In the genomic region with DNA sequence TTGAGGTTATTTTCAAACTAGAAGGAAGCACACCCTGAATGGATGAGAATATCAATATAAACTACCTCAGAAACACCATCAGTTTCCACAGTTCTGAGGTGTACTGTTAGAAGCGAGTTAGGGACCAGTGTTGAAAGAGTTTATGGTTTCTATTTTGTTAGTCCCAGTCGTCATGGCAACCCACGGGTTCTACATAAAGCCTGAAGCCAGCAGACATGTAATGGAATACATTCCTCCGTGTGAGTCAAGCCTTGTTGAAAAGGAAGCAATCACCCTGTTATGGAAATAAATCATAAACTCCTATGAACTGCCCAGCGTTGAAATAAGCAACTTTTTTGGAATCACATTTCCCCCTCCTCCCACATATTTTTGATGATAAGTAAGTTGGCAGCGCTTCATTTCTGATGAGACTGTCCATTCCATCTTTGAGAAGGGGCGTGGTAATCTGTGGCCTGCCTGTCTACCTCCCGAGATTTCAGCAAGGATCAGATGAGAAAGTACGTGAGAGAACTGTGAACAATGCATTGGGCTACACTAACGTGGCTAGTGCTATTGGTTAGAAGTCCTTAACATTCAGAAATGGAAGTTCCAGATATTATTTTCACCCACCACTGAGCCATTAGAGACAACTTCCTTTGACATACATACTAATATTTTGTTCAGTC, we compare ENCODE assay signal across 16 cellular contexts. TPM values are rescaled to one million over a fixed set of nuclear protein-coding genes. Genes with fewer than 3 reads are reported as not detected.
DNase-seq lines count a peak whose midpoint lies in the region; ATAC-seq and TF ChIP-seq lines count a peak whose summit lies in the region.
"Had no signal": no experiment of that assay in that cellular context is flagged by ENCODE, and none has a peak within 500 bp of the region (broad histone marks: within the 10 kb centered on the region; RNA-seq: fewer than 3 reads in every experiment).

No MANE protein-coding gene starts in this region.

- no peaks in the 10 kb centered on the region for H3K36me3 ChIP-seq in breast epithelium
- H3K36me3 ChIP-seq in right atrium auricular region = no peaks in the 10 kb centered on the region
- H3K36me3 ChIP-seq in aorta (ENCODE audit: control insufficient read depth in 1 of 2, insufficient read depth in 2 of 2, low read length in 1 of 2) = no peaks in the 10 kb centered on the region
- no peaks in the 10 kb centered on the region for H3K36me3 ChIP-seq in smooth muscle cell (ENCODE audit: low read depth)
- H3K36me3 ChIP-seq: adrenal gland, neutrophil had no signal

- TF ChIP-seq POLR2A in breast epithelium (IDR thresholded peaks at IDR 0.05) = no peak

- peaks cover 0 to 6% of the 10 kb centered on the region in 2 donors for H3K27me3 ChIP-seq in breast epithelium
- H3K27me3 ChIP-seq in right atrium auricular region = no peaks in the 10 kb centered on the region
- H3K27me3 ChIP-seq in aorta (ENCODE audit: control insufficient read depth in 1 of 2, insufficient read depth in 2 of 2, low read length in 1 of 2) = no peaks in the 10 kb centered on the region
- no peaks in the 10 kb centered on the region for H3K27me3 ChIP-seq in smooth muscle cell (ENCODE audit: low read depth)
- H3K27me3 ChIP-seq: neutrophil had no signal

- H3K9me3 ChIP-seq in breast epithelium = no peaks in the 10 kb centered on the region
- H3K9me3 ChIP-seq in right atrium auricular region = no peaks in the 10 kb centered on the region
- H3K9me3 ChIP-seq in aorta (ENCODE audit: control insufficient read depth, low read length) = no peaks in the 10 kb centered on the region
- no peaks in the 10 kb centered on the region for H3K9me3 ChIP-seq in smooth muscle cell (replicated peaks; ENCODE audit: low read depth)
- H3K9me3 ChIP-seq: adrenal gland, neutrophil had no signal

- no peaks in the 10 kb centered on the region for H3F3A ChIP-seq in smooth muscle cell (ENCODE audit: low read depth)

- no peaks in the 10 kb centered on the region for H3K27me3 Mint-ChIP-seq in MCF 10A (ENCODE audit: insufficient read depth, unreplicated experiment)

- no peaks in the 10 kb centered on the region for H3K79me2 ChIP-seq in smooth muscle cell (ENCODE audit: low read depth)

- no peak overlapping the region for H3K4me2 ChIP-seq in smooth muscle cell

- H3K4me3 ChIP-seq in breast epithelium = no peak overlapping the region
- no peak overlapping the region for H3K4me3 ChIP-seq in right atrium auricular region
- H3K4me3 ChIP-seq in aorta (ENCODE audit: low read length in 2 of 2) = no peak overlapping the region
- no peak overlapping the region for H3K4me3 ChIP-seq in smooth muscle cell
- H3K4me3 ChIP-seq: adrenal gland had no signal

- DNase-seq in MCF 10A (ENCODE audit: unreplicated experiment) = peak; percentile 52
- no peak for DNase-seq in breast epithelium (ENCODE audit: low spot score in 2 of 2)
- DNase-seq in astrocyte of the hippocampus (ENCODE audit: low read depth, low spot score) = peak; percentile 2
- peak; percentile 83 for DNase-seq in right atrium auricular region (ENCODE audit: low spot score)
- peak in 1 of 2 donors; percentile 67 for DNase-seq in aorta
- DNase-seq in smooth muscle cell (lab: John Stamatoyannopoulos, UW; ENCODE audit: unreplicated experiment) = no peak
- DNase-seq in 8988T = no peak
- DNase-seq: islet precursor cell; NCI-H1930; stimulated activated CD4-positive, alpha-beta T cell treated with anti-CD3 and anti-CD28 coated beads, Interleukin-2, amount 100 ng/mL, for 24 hours; stimulated activated naive CD4-positive, alpha-beta T cell treated with Interleukin-2 at 50 U/mL for 16 hours had no signal

- no peaks in the 10 kb centered on the region for H4K20me1 ChIP-seq in smooth muscle cell (ENCODE audit: low read depth)

- H3K27ac Mint-ChIP-seq in MCF 10A (ENCODE audit: low read depth, unreplicated experiment) = no peak overlapping the region
- H3K27ac Mint-ChIP-seq: T-helper 2 cell treated with Interferon-gamma antibody and Interleukin-4, amounts not matched to agents 5 μg/mL and 100 μg/mL, for 36 hours had no signal

- CTCF ChIA-PET in MCF 10A (lab: Yijun Ruan, JAX) = no interaction called here

- no TSS peak for BruUV-seq in MCF 10A (replicated peaks; lab: Mats Ljungman, UMichigan)

- H3K36me3 Mint-ChIP-seq in MCF 10A (ENCODE audit: insufficient read depth, unreplicated experiment) = no peaks in the 10 kb centered on the region

- H3K4me1 ChIP-seq in breast epithelium (no peaks in the 10 kb centered on the region), right atrium auricular region (no peaks in the 10 kb centered on the region), aorta (ENCODE audit: control insufficient read depth in 1 of 2, insufficient read depth in 2 of 2, low read length in 2 of 2) (no peaks in the 10 kb centered on the region), smooth muscle cell (ENCODE audit: low read depth) (no peaks in the 10 kb centered on the region)
- H3K4me1 ChIP-seq: adrenal gland had no signal

- H3K9me3 Mint-ChIP-seq in MCF 10A (ENCODE audit: unreplicated experiment) = peaks cover 7% of the 10 kb centered on the region
- H3K9me3 Mint-ChIP-seq: T-helper 2 cell treated with Interferon-gamma antibody and Interleukin-4, amounts not matched to agents 5 μg/mL and 100 μg/mL, for 36 hours had no signal

- no peak overlapping the region for H3K27ac ChIP-seq in breast epithelium
- H3K27ac ChIP-seq in right atrium auricular region = no peak overlapping the region
- H3K27ac ChIP-seq in aorta (ENCODE audit: low read depth in 1 of 2, low read length in 2 of 2) = no peak overlapping the region
- H3K27ac ChIP-seq in smooth muscle cell (ENCODE audit: low read depth) = no peak overlapping the region
- H3K27ac ChIP-seq: adrenal gland, neutrophil had no signal

- H3K9ac ChIP-seq in smooth muscle cell (ENCODE audit: low read depth) = no peak overlapping the region

- TF ChIP-seq CTCF in MCF 10A (IDR thresholded peaks at IDR 0.05; ENCODE audit: unreplicated experiment) (no peak), breast epithelium (IDR thresholded peaks at IDR 0.05) (no peak), right atrium auricular region (IDR thresholded peaks at IDR 0.05) (no peak), smooth muscle cell (IDR thresholded peaks at IDR 0.05; ENCODE audit: borderline replicate concordance, insufficient read depth, poor library complexity, severe bottlenecking) (no peak)

- H3K4me3 Mint-ChIP-seq in MCF 10A (ENCODE audit: unreplicated experiment) = no peak overlapping the region
- H3K4me3 Mint-ChIP-seq: T-helper 2 cell treated with Interferon-gamma antibody and Interleukin-4, amounts not matched to agents 5 μg/mL and 100 μg/mL, for 36 hours had no signal

- POLR2A ChIA-PET in MCF 10A (lab: Yijun Ruan, JAX) = no interaction called here

- no peak overlapping the region for H2AFZ ChIP-seq in smooth muscle cell (ENCODE audit: low read depth)

- 10 to 26% methylated on average over 10 of the region's 10 CpGs for WGBS in aorta, 2 donors
- whole genome bisulfite sequencing in smooth muscle cell (ENCODE audit: low lambda C conversion rate) = 72% methylated on average over 10 of the region's 10 CpGs

- peaks cover 11% of the 10 kb centered on the region for H3K4me1 Mint-ChIP-seq in MCF 10A (ENCODE audit: insufficient read depth, unreplicated experiment)

- ATAC-seq in aorta (ENCODE audit: low FRiP score) (peak; percentile 88), GM19467 (IDR thresholded peaks at IDR 0.05; ENCODE audit: unreplicated experiment) (no peak)
- ATAC-seq: HepG2 had no signal

- intact Hi-C loops in MCF 10A (cut with micrococcal nuclease) (no loop called here), breast epithelium (cut with DNase I; ENCODE audit: low total_unique reads) (no loop called here), aorta (cut with DNase I) (loop anchor here in 1 of 2 donors (10.0 kb wide), 1 partner anchor 179 kb away; the partner anchor contains the start of gene ADGRG2)

RNA-seq across cellular contexts. Expression of gene PDHA1, which starts 40.4 kb away (rescaled TPM):
- total RNA-seq in MCF 10A (2022) = 177 and 220 TPM in 2 replicates
- total RNA-seq in breast epithelium = 10 to 100 TPM; 54.7 to 58.4 (median 55.7) TPM
- 100 to 1,000 TPM; 149 to 194 TPM for total RNA-seq in right atrium auricular region
- total RNA-seq in aorta = 100 to 1,000 TPM in 1 of 2 donors, 10 to 100 TPM in 1; 92.7 to 106 TPM
- polyA plus RNA-seq in aorta = 100 to 1,000 TPM in 1 of 2 donors, 10 to 100 TPM in 1; 64.5 to 150 TPM
- total RNA-seq in smooth muscle cell = 97.8 and 121 TPM in 2 replicates
- polyA plus RNA-seq in smooth muscle cell = 205 and 222 TPM in 2 replicates

Comparison
In these comparisons a context has a peak if more than half of its experiments do, and no peak if none do; other contexts are left out.
1. DNase-seq: peak in MCF 10A (single experiment), astrocyte of the hippocampus (single experiment) and right atrium auricular region (single experiment); none in breast epithelium (0 of 2), smooth muscle cell (single experiment) and 8988T (single experiment).